ENCODE assay signal across 8 cellular contexts in the genomic region with DNA sequence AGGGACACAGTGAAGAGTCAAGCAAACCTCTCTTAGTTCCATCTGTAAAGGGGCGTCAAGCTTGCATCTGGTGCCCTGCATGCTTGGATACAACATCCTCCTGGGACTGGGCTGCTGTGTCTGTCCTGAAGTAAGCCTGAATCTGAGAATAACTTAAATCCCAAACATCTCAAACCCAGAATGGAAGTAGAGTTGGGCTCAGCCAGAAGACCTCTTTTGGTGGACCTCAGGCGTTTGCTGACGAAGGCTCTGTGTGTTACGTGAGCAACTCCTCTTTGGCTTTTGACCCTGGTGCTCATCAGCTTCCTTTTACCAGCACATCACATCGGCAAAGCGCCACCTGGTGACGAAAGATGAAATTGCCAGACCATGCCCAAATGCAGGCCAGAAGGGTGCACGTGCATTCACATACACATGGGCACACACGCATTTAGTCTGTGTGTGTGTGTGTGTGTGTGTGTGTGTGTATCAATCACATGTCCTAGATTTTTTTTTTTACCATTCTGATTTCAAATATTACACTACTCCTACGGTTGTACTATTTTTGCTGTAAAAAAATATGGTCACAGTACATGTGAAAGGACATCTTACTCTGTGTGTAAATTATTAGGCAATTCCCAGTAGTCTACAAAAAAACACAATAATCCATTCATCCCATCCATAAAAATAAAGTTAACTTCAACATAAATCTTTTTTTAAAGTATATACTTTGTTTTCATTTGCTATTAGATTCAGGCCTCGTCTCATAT. TPM values are rescaled to one million over a fixed set of nuclear protein-coding genes. Genes with fewer than 3 reads are reported as not detected.
A peak's percentile ranks its signal among the peaks of the same experiment; 100 is the strongest.
DNase-seq lines count a peak whose midpoint lies in the region; ATAC-seq, FAIRE-seq and TF ChIP-seq lines count a peak whose summit lies in the region.

No MANE protein-coding gene starts in this region.

- peaks cover 3% of the 10 kb centered on the region; the same call in 1 of the 2 replicates for H3F3A ChIP-seq in SU-DHL-6 (ENCODE audit: insufficient read depth)

- ATAC-seq in Right ventricle myocardium superior (ENCODE audit: poor library complexity): peak; percentile 93

- peak; percentile 92 for FAIRE-seq in H54 (lab: Jason Lieb, UNC)

- H3K79me2 ChIP-seq in SU-DHL-6 (ENCODE audit: insufficient read depth, low read length): no peaks in the 10 kb centered on the region

- H3K27ac ChIP-seq in SU-DHL-6 (ENCODE audit: low read depth, low read length): no peak overlapping the region
- no peak overlapping the region for H3K27ac ChIP-seq in prostate gland
- no peak overlapping the region for H3K27ac ChIP-seq in uterus

- H3K4me2 ChIP-seq in SU-DHL-6 (ENCODE audit: low read depth, low read length, poor library complexity, severe bottlenecking): peak overlapping the region; percentile 26

- H3K4me1 Mint-ChIP-seq in activated naive CD8-positive, alpha-beta T cell (ENCODE audit: low read depth): peaks cover 69% of the 10 kb centered on the region

- H3K9me2 ChIP-seq in SU-DHL-6 (replicated peaks; ENCODE audit: insufficient read depth, low read length): no peaks in the 10 kb centered on the region

- H3K27me3 Mint-ChIP-seq in activated naive CD8-positive, alpha-beta T cell: no peaks in the 10 kb centered on the region

- H3K4me3 ChIP-seq in SU-DHL-6 (ENCODE audit: insufficient read depth, low read length, poor library complexity, severe bottlenecking): no peak overlapping the region
- H3K4me3 ChIP-seq in prostate gland: no peak overlapping the region
- H3K4me3 ChIP-seq in uterus: no peak overlapping the region

- H3K27me3 ChIP-seq in SU-DHL-6 (ENCODE audit: low read length) (no peaks in the 10 kb centered on the region), prostate gland (replicated peaks; ENCODE audit: insufficient read depth) (no peaks in the 10 kb centered on the region), uterus (no peaks in the 10 kb centered on the region)

- H3K9me3 Mint-ChIP-seq in activated naive CD8-positive, alpha-beta T cell (ENCODE audit: low read depth): no peaks in the 10 kb centered on the region

- H3K9ac ChIP-seq in SU-DHL-6 (ENCODE audit: low read length): no peak overlapping the region

- H3K4me1 ChIP-seq in prostate gland (replicated peaks) (no peaks in the 10 kb centered on the region), uterus (no peaks in the 10 kb centered on the region)

- H3K36me3 ChIP-seq in SU-DHL-6 (ENCODE audit: low read length) (no peaks in the 10 kb centered on the region), prostate gland (no peaks in the 10 kb centered on the region), uterus (no peaks in the 10 kb centered on the region)

- H3K9me3 ChIP-seq in SU-DHL-6 (ENCODE audit: insufficient read depth, low read length) (no peaks in the 10 kb centered on the region), prostate gland (no peaks in the 10 kb centered on the region), uterus (no peaks in the 10 kb centered on the region)

- TF ChIP-seq CTCF in SU-DHL-6 (IDR thresholded peaks at IDR 0.05; ENCODE audit: insufficient read depth, low read length, poor library complexity, severe bottlenecking): peak; percentile 81
- TF ChIP-seq CTCF in prostate gland (IDR thresholded peaks at IDR 0.05): peak; percentile 74 to 92 (median 90)
- peak; percentile 67 to 85 (median 80) for TF ChIP-seq CTCF in uterus (IDR thresholded peaks at IDR 0.05)

- peaks cover 6% of the 10 kb centered on the region for H3K36me3 Mint-ChIP-seq in activated naive CD8-positive, alpha-beta T cell

- H2AFZ ChIP-seq in SU-DHL-6 (ENCODE audit: low read depth, low read length, severe bottlenecking): peak overlapping the region; percentile 76

- DNase-seq in CMK (ENCODE audit: low read depth) (peak; percentile 93), H54 (ENCODE audit: insufficient read length, low spot score) (peak; percentile 90), NCI-H1694 (lab: John Stamatoyannopoulos, UW) (peak; percentile 94), Right ventricle myocardium superior (peak; percentile 92), prostate gland (ENCODE audit: low spot score) (peak; percentile 83), uterus (peak; percentile 84 to 85)

- intact Hi-C loops in Right ventricle myocardium superior (cut with DNase I) (loop anchor here (5.0 kb wide), 1 partner anchor 60 kb away; no protein-coding TSS in a partner anchor), prostate gland (cut with DNase I) (loop anchor here (2.0 to 5.0 kb wide), 2 partner anchors 60 to 97 kb away; no protein-coding TSS in a partner anchor), uterus (cut with DNase I; ENCODE audit: low total_unique reads) (no loop called here)

- WGBS in prostate gland: 14% methylated on average over 11 of the region's 11 CpGs

- H3K4me3 Mint-ChIP-seq in activated naive CD8-positive, alpha-beta T cell: peak overlapping the region; percentile 67

- TF ChIP-seq POLR2A in H54 (IDR thresholded peaks at IDR 0.05; ENCODE audit: low read depth, low read length) (no peak), prostate gland (IDR thresholded peaks at IDR 0.05) (no peak), uterus (IDR thresholded peaks at IDR 0.05) (no peak)

- H4K20me1 ChIP-seq in SU-DHL-6 (ENCODE audit: low read depth, low read length): no peaks in the 10 kb centered on the region

- peak overlapping the region; percentile 95 for H3K27ac Mint-ChIP-seq in activated naive CD8-positive, alpha-beta T cell

RNA-seq across cellular contexts. Expression of gene FOXJ1, which starts 41.1 kb away (rescaled TPM):
- total RNA-seq in Right ventricle myocardium superior: not detected
- 10 to 100 TPM in 1 of 2 donors, under 1 TPM in 1; 0.55 to 11.2 TPM for total RNA-seq in prostate gland
- 10 to 100 TPM in 1 of 4 donors, 1 to 10 TPM in 1, under 1 TPM in 2; 0.51 to 14.0 (median 1.0) TPM for total RNA-seq in uterus

RNA-seq across cellular contexts. Expression of gene RNF157, which starts 58.1 kb away (rescaled TPM):
- total RNA-seq in Right ventricle myocardium superior (18.5 TPM), prostate gland (10 to 100 TPM in 1 of 2 donors, 1 to 10 TPM in 1; 1.6 to 47.5 TPM), uterus (1 to 10 TPM in 3 of 4 donors, under 1 TPM in 1; 0.77 to 5.7 (median 1.7) TPM)
